ENCODE assay signal across 8 cellular contexts in the genomic region with DNA sequence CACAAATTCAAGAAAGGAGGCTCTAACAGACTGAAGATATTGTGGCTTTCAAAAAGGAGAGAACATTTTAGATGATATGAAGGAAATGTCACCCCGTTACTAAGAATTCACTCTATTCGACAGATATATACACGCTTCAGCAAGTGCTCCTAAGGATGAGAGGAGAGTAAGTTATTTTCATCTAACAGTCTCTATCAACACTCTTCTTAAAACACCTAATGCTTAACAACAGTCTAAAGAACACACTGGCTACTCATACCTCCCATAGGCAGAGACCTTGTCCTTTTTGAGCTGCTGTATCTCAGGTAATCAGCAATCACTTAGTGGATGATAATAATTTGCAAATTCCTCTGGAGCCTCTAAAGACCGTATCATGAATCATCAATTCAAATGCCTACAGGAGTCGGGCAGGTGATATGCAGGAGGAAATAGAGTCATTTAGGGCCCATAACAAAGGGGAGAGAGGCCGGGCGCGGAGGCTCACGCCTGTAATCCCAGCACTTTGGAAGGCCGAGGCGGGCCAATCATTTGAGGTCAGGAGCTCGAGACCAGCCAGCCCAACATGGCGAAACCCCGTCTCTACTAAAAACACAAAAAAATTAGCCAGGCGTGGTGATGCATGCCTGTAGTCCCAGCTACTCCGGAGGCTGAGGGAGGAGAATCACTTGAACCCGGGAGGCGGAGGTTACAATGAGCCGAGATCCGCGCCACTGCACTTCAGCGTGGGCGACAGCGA. TPM values are rescaled to one million over a fixed set of nuclear protein-coding genes. Genes with fewer than 3 reads are reported as not detected.
A peak's percentile ranks its signal among the peaks of the same experiment; 100 is the strongest.
DNase-seq lines count a peak whose midpoint lies in the region; ATAC-seq and TF ChIP-seq lines count a peak whose summit lies in the region.

No MANE protein-coding gene starts in this region.

- intact Hi-C loops in psoas muscle (cut with DNase I), result loop anchor here in 1 of 2 donors (2.0 to 5.0 kb wide), 3 partner anchors 41 to 616 kb away; a partner anchor contains a TSS

- H4K20me1 ChIP-seq in KMS-11 (ENCODE audit: insufficient read depth), result no peaks in the 10 kb centered on the region

- ATAC-seq in GM21423 (IDR thresholded peaks at IDR 0.05; ENCODE audit: unreplicated experiment) (peak; percentile 1), gastroesophageal sphincter (no peak), psoas muscle (no peak), HG03108 (IDR thresholded peaks at IDR 0.05; ENCODE audit: unreplicated experiment) (no peak)

- TF ChIP-seq CTCF in KMS-11 (conservative IDR thresholded peaks at IDR 0.05; ENCODE audit: low read depth, low read length), result no peak
- TF ChIP-seq CTCF in gastroesophageal sphincter (IDR thresholded peaks at IDR 0.05), result no peak
- no peak for TF ChIP-seq CTCF in psoas muscle (IDR thresholded peaks at IDR 0.05)

- H2AFZ ChIP-seq in KMS-11 (ENCODE audit: low read depth), result peak overlapping the region; percentile 98

- H3K27me3 Mint-ChIP-seq in activated T-cell treated with anti-CD3 and anti-CD28 coated beads, Interleukin-2, amount 50 U/mL, for 24 hours, result no peaks in the 10 kb centered on the region

- 16 to 37% methylated on average over 10 to 13 of the region's 24 CpGs for WGBS in gastroesophageal sphincter (ENCODE audit: low coverage in 1 of 2), 2 donors
- 4 to 7% (median 4%) methylated on average over 24 of the region's 24 CpGs for WGBS in psoas muscle, 3 donors

- H3K9me3 Mint-ChIP-seq in activated T-cell treated with anti-CD3 and anti-CD28 coated beads, Interleukin-2, amount 50 U/mL, for 24 hours, result no peaks in the 10 kb centered on the region

- H3K36me3 Mint-ChIP-seq in activated T-cell treated with anti-CD3 and anti-CD28 coated beads, Interleukin-2, amount 50 U/mL, for 24 hours (ENCODE audit: low read depth), result peaks cover 11% of the 10 kb centered on the region

- H3K4me3 ChIP-seq in KMS-11 (IDR thresholded peaks at IDR 0.05; ENCODE audit: insufficient read depth, low read depth, low read length), result no peak overlapping the region
- H3K4me3 ChIP-seq in gastroesophageal sphincter, result peak overlapping the region; percentile 91 to 97
- H3K4me3 ChIP-seq in psoas muscle, result peak overlapping the region; percentile 75

- peaks cover 13% of the 10 kb centered on the region for H3K4me1 ChIP-seq in KMS-11 (ENCODE audit: low read depth, poor library complexity, severe bottlenecking)
- H3K4me1 ChIP-seq in gastroesophageal sphincter, result peaks cover 3 to 47% (median 4%) of the 10 kb centered on the region in 3 donors
- H3K4me1 ChIP-seq in psoas muscle, result peaks cover 28% of the 10 kb centered on the region

- peak overlapping the region; percentile 99 for H3K4me3 Mint-ChIP-seq in activated T-cell treated with anti-CD3 and anti-CD28 coated beads, Interleukin-2, amount 50 U/mL, for 24 hours

- TF ChIP-seq POLR2A in gastroesophageal sphincter (IDR thresholded peaks at IDR 0.05), result no peak

- in situ Hi-C loops in Caki2 (cut with HindIII; ENCODE audit: low pct_unique_long_range_greater_than_20kb, low sequenced_read_pairs), result no loop called here

- H3K4me2 ChIP-seq in KMS-11, result peak overlapping the region; percentile 87

- H3K9me3 ChIP-seq in gastroesophageal sphincter, result no peaks in the 10 kb centered on the region
- H3K9me3 ChIP-seq in psoas muscle, result no peaks in the 10 kb centered on the region

- H3K36me3 ChIP-seq in KMS-11 (ENCODE audit: insufficient read depth) (no peaks in the 10 kb centered on the region), gastroesophageal sphincter (no peaks in the 10 kb centered on the region), psoas muscle (ENCODE audit: insufficient read depth in 1 of 2, low read depth in 1 of 2) (no peaks in the 10 kb centered on the region)

- TF ChIP-seq EP300 in gastroesophageal sphincter (IDR thresholded peaks at IDR 0.05), result no peak

- peak overlapping the region; percentile 89 for H3K9ac ChIP-seq in KMS-11

- H3K27ac ChIP-seq in KMS-11, result peak overlapping the region; percentile 91
- H3K27ac ChIP-seq in gastroesophageal sphincter, result peak overlapping the region; percentile 91 to 99 (median 98)
- peak overlapping the region; percentile 96 for H3K27ac ChIP-seq in psoas muscle

- H3K27ac Mint-ChIP-seq in activated T-cell treated with anti-CD3 and anti-CD28 coated beads, Interleukin-2, amount 50 U/mL, for 24 hours, result peak overlapping the region; percentile 100

- H3K79me2 ChIP-seq in KMS-11 (ENCODE audit: insufficient read depth, low read depth), result no peaks in the 10 kb centered on the region

- H3K4me1 Mint-ChIP-seq in activated T-cell treated with anti-CD3 and anti-CD28 coated beads, Interleukin-2, amount 50 U/mL, for 24 hours (ENCODE audit: low read depth), result peaks cover 50% of the 10 kb centered on the region

- H3K27me3 ChIP-seq in KMS-11 (ENCODE audit: insufficient read depth, low read depth) (no peaks in the 10 kb centered on the region), gastroesophageal sphincter (no peaks in the 10 kb centered on the region), psoas muscle (ENCODE audit: insufficient read depth in 3 of 3, low read length in 2 of 3) (no peaks in the 10 kb centered on the region)

- DNase-seq in Caki2 (ENCODE audit: low read depth), result peak; percentile 39
- peak; percentile 54 for DNase-seq in activated T-cell treated with anti-CD3 and anti-CD28 coated beads, Interleukin-2, amount 50 U/mL, for 24 hours
- DNase-seq in psoas muscle, result peak in 1 of 2 donors; percentile 53
- no peak for DNase-seq in NCI-H2171 treated with DMSO at 0.1 percent for 48 hours (lab: John Stamatoyannopoulos, UW)

RNA-seq across cellular contexts. Expression of a gene that starts 1.3 kb away (rescaled TPM):
- 15.3 and 30.7 TPM in 2 replicates for total RNA-seq in Caki2 (2014; rRNA removed; shearing (Covaris generic); ENCODE audit: low replicate concordance)
- total RNA-seq in gastroesophageal sphincter (10 to 100 TPM; 43.0 to 66.5 (median 60.9) TPM), psoas muscle (100 to 1,000 TPM in 1 of 4 donors, 10 to 100 TPM in 3; 86.8 to 119 (median 95.3) TPM)
- polyA plus RNA-seq in psoas muscle, result 10 to 100 TPM; 62.1 to 66.2 (median 64.9) TPM

RNA-seq across cellular contexts. Expression of a gene that starts 45.2 kb away (rescaled TPM):
- 30.6 and 33.2 TPM in 2 replicates for total RNA-seq in Caki2 (2014; rRNA removed; shearing (Covaris generic); ENCODE audit: low replicate concordance)
- total RNA-seq in gastroesophageal sphincter, result 10 to 100 TPM; 13.7 to 28.2 (median 24.6) TPM
- total RNA-seq in psoas muscle, result 10 to 100 TPM in 2 of 4 donors, 1 to 10 TPM in 2; 8.9 to 26.9 (median 11.7) TPM
- polyA plus RNA-seq in psoas muscle, result 1 to 10 TPM; 2.8 to 9.1 (median 3.9) TPM
